ENCODE assay signal across 36 cellular contexts in genomic region chr14:94593376-94593748, GRCh38. TPM values are rescaled to one million over a fixed set of nuclear protein-coding genes. Genes with fewer than 3 reads are reported as not detected.
"Had no signal": no experiment of that assay in that cellular context is flagged by ENCODE, and none has a peak within 500 bp of the region (broad histone marks: within the 10 kb centered on the region; RNA-seq: fewer than 3 reads in every experiment).

No MANE protein-coding gene starts in this region.

- ATAC-seq: activated CD4-positive, CD25-positive, alpha-beta regulatory T cell treated with anti-CD3 and anti-CD28 coated beads, Interleukin-2, amount 50 U/mL, for 24 hours; foreskin keratinocyte; left lung; mucosa of descending colon; T-helper 17 cell had no signal

- H3K4me3 Mint-ChIP-seq: activated CD4-positive, alpha-beta memory T cell treated with anti-CD3 and anti-CD28 coated beads for 36 hours; activated naive CD4-positive, alpha-beta T cell treated with anti-CD3 and anti-CD28 coated beads, Interleukin-2, amount 10 ng/mL, durations not matched to agents 7 days and 5 days; activated naive CD8-positive, alpha-beta T cell treated with anti-CD3 and anti-CD28 coated beads, Interleukin-2, amount 10 ng/mL, durations not matched to agents 7 days and 5 days; activated T-helper 1 cell treated with anti-CD3 and anti-CD28 coated beads, Interleukin-12 subunit alpha, Interleukin-12 subunit beta, Interleukin-2, Interleukin-4 antibody, amounts not matched to agents 30 ng/mL and 10 ng/mL and 1 ng/mL, durations not matched to agents 14 hours and 24 hours and 36 hours; central memory CD8-positive, alpha-beta T cell; dendritic cell treated with granulocyte-macrophage colony-stimulating factor and Interleukin-4, amounts not matched to agents 40 ng/mL and 50 ng/mL, for 4 days; endodermal cell; nephron; stimulated activated naive CD8-positive, alpha-beta T cell treated with anti-CD3 and anti-CD28 coated beads, Interleukin-15, Interleukin-2, amounts not matched to agents 100 ng/mL and 50 ng/mL, for 24 hours; T-helper 17 cell; type B pancreatic cell had no signal

- H3K9me3 Mint-ChIP-seq: activated CD4-positive, alpha-beta memory T cell treated with anti-CD3 and anti-CD28 coated beads for 36 hours; activated naive CD4-positive, alpha-beta T cell treated with anti-CD3 and anti-CD28 coated beads, Interleukin-2, amount 10 ng/mL, durations not matched to agents 7 days and 5 days; activated naive CD8-positive, alpha-beta T cell treated with anti-CD3 and anti-CD28 coated beads, Interleukin-2, amount 10 ng/mL, durations not matched to agents 7 days and 5 days; activated T-helper 1 cell treated with anti-CD3 and anti-CD28 coated beads, Interleukin-12 subunit alpha, Interleukin-12 subunit beta, Interleukin-2, Interleukin-4 antibody, amounts not matched to agents 30 ng/mL and 10 ng/mL and 1 ng/mL, durations not matched to agents 14 hours and 24 hours and 36 hours; dendritic cell treated with granulocyte-macrophage colony-stimulating factor and Interleukin-4, amounts not matched to agents 40 ng/mL and 50 ng/mL, for 4 days; endodermal cell; nephron; stimulated activated naive CD8-positive, alpha-beta T cell treated with anti-CD3 and anti-CD28 coated beads, Interleukin-15, Interleukin-2, amounts not matched to agents 100 ng/mL and 50 ng/mL, for 24 hours had no signal

- H3K27ac ChIP-seq: esophagus muscularis mucosa, foreskin keratinocyte, heart right ventricle, left lung, neutrophil, ovary, right atrium auricular region, uterus, WERI-Rb-1 had no signal

- H3K36me3 ChIP-seq: esophagus muscularis mucosa, heart right ventricle, left lung, neutrophil, ovary, right atrium auricular region, uterus, WERI-Rb-1 had no signal

- H3K36me3 Mint-ChIP-seq: activated CD4-positive, alpha-beta memory T cell treated with anti-CD3 and anti-CD28 coated beads for 36 hours; activated naive CD4-positive, alpha-beta T cell treated with anti-CD3 and anti-CD28 coated beads, Interleukin-2, amount 10 ng/mL, durations not matched to agents 7 days and 5 days; activated naive CD8-positive, alpha-beta T cell treated with anti-CD3 and anti-CD28 coated beads, Interleukin-2, amount 10 ng/mL, durations not matched to agents 7 days and 5 days; type B pancreatic cell had no signal

- H3K4me3 ChIP-seq: esophagus muscularis mucosa, heart right ventricle, left lung, mucosa of descending colon, ovary, right atrium auricular region, uterus had no signal

- H3K9me3 ChIP-seq: esophagus muscularis mucosa, heart right ventricle, left lung, mucosa of descending colon, neutrophil, ovary, right atrium auricular region, uterus had no signal

- H3K4me1 ChIP-seq: foreskin keratinocyte, left lung, uterus had no signal

- DNase-seq: activated CD4-positive, alpha-beta memory T cell treated with anti-CD3 and anti-CD28 coated beads for 36 hours; activated CD4-positive, alpha-beta T cell treated with anti-CD3 and anti-CD28 coated beads for 48 hours; activated CD8-positive, alpha-beta memory T cell treated with anti-CD3 and anti-CD28 coated beads, Interleukin-2, amount 50 U/mL, for 4 hours; activated gamma-delta T cell; activated naive CD4-positive, alpha-beta T cell treated with anti-CD3 and anti-CD28 coated beads, Interleukin-2, amount 10 ng/mL, durations not matched to agents 7 days and 5 days; activated naive CD8-positive, alpha-beta T cell treated with anti-CD3 and anti-CD28 coated beads, Interleukin-2, amount 10 ng/mL, durations not matched to agents 7 days and 5 days; activated T-cell treated with anti-CD3 and anti-CD28 coated beads, Interleukin-2, amount 50 U/mL, for 1 hour; endodermal cell; foreskin keratinocyte; heart right ventricle; kidney glomerular epithelial cell; left lung; mucosa of descending colon; stimulated activated CD4-positive, alpha-beta T cell treated with anti-CD3 and anti-CD28 coated beads, Interleukin-4, amount 100 ng/mL, for 1 hour; T-helper 17 cell; T1000; uterus; WERI-Rb-1 had no signal

- H3K4me1 Mint-ChIP-seq: activated naive CD4-positive, alpha-beta T cell treated with anti-CD3 and anti-CD28 coated beads, Interleukin-2, amount 10 ng/mL, durations not matched to agents 7 days and 5 days; activated naive CD8-positive, alpha-beta T cell treated with anti-CD3 and anti-CD28 coated beads, Interleukin-2, amount 10 ng/mL, durations not matched to agents 7 days and 5 days; central memory CD8-positive, alpha-beta T cell; T-helper 17 cell had no signal

- H3K27me3 Mint-ChIP-seq: activated CD4-positive, alpha-beta memory T cell treated with anti-CD3 and anti-CD28 coated beads for 36 hours; activated naive CD8-positive, alpha-beta T cell treated with anti-CD3 and anti-CD28 coated beads, Interleukin-2, amount 10 ng/mL, durations not matched to agents 7 days and 5 days; dendritic cell treated with granulocyte-macrophage colony-stimulating factor and Interleukin-4, amounts not matched to agents 40 ng/mL and 50 ng/mL, for 4 days; stimulated activated naive CD8-positive, alpha-beta T cell treated with anti-CD3 and anti-CD28 coated beads, Interleukin-15, Interleukin-2, amounts not matched to agents 100 ng/mL and 50 ng/mL, for 24 hours; type B pancreatic cell had no signal

- H3K27me3 ChIP-seq: foreskin keratinocyte, neutrophil, ovary, right atrium auricular region, uterus had no signal

- H3K27ac Mint-ChIP-seq: activated CD4-positive, alpha-beta memory T cell treated with anti-CD3 and anti-CD28 coated beads for 36 hours; activated naive CD4-positive, alpha-beta T cell treated with anti-CD3 and anti-CD28 coated beads, Interleukin-2, amount 10 ng/mL, durations not matched to agents 7 days and 5 days; activated naive CD8-positive, alpha-beta T cell treated with anti-CD3 and anti-CD28 coated beads, Interleukin-2, amount 10 ng/mL, durations not matched to agents 7 days and 5 days; activated T-helper 1 cell treated with anti-CD3 and anti-CD28 coated beads, Interleukin-12 subunit alpha, Interleukin-12 subunit beta, Interleukin-2, Interleukin-4 antibody, amounts not matched to agents 30 ng/mL and 10 ng/mL and 1 ng/mL, durations not matched to agents 14 hours and 24 hours and 36 hours; dendritic cell treated with granulocyte-macrophage colony-stimulating factor and Interleukin-4, amounts not matched to agents 40 ng/mL and 50 ng/mL, for 4 days; endodermal cell; stimulated activated naive CD8-positive, alpha-beta T cell treated with anti-CD3 and anti-CD28 coated beads, Interleukin-15, Interleukin-2, amounts not matched to agents 100 ng/mL and 50 ng/mL, for 24 hours; T-helper 17 cell; type B pancreatic cell had no signal

RNA-seq across cellular contexts. Expression of gene SERPINA5, which starts 12.1 kb away (rescaled TPM):
- total RNA-seq: activated CD4-positive, alpha-beta memory T cell treated with anti-CD3 and anti-CD28 coated beads for 36 hours; activated CD8-positive, alpha-beta memory T cell treated with anti-CD3 and anti-CD28 coated beads for 36 hours; activated naive CD8-positive, alpha-beta T cell treated with anti-CD3 and anti-CD28 coated beads, Interleukin-2, amount 10 ng/mL, durations not matched to agents 7 days and 5 days; activated T-helper 1 cell treated with anti-CD3 and anti-CD28 coated beads, Interleukin-12 subunit alpha, Interleukin-12 subunit beta, Interleukin-2, Interleukin-4 antibody, amounts not matched to agents 30 ng/mL and 10 ng/mL and 1 ng/mL, durations not matched to agents 14 hours and 24 hours and 36 hours; bronchial epithelial cell; foreskin keratinocyte; T-helper 17 cell had no signal
- polyA plus RNA-seq: foreskin keratinocyte had no signal

RNA-seq across cellular contexts. Expression of gene SERPINA3, which starts 18.8 kb away (rescaled TPM):
- total RNA-seq: activated CD4-positive, alpha-beta memory T cell treated with anti-CD3 and anti-CD28 coated beads for 36 hours; activated CD8-positive, alpha-beta memory T cell treated with anti-CD3 and anti-CD28 coated beads for 36 hours; activated naive CD8-positive, alpha-beta T cell treated with anti-CD3 and anti-CD28 coated beads, Interleukin-2, amount 10 ng/mL, durations not matched to agents 7 days and 5 days; activated T-helper 1 cell treated with anti-CD3 and anti-CD28 coated beads, Interleukin-12 subunit alpha, Interleukin-12 subunit beta, Interleukin-2, Interleukin-4 antibody, amounts not matched to agents 30 ng/mL and 10 ng/mL and 1 ng/mL, durations not matched to agents 14 hours and 24 hours and 36 hours; foreskin keratinocyte; lung microvascular endothelial cell; T-helper 17 cell had no signal

RNA-seq across cellular contexts. Expression of gene SERPINA4, which starts 32.1 kb away (rescaled TPM):
- total RNA-seq: activated CD4-positive, alpha-beta memory T cell treated with anti-CD3 and anti-CD28 coated beads for 36 hours; activated CD8-positive, alpha-beta memory T cell treated with anti-CD3 and anti-CD28 coated beads for 36 hours; activated naive CD8-positive, alpha-beta T cell treated with anti-CD3 and anti-CD28 coated beads, Interleukin-2, amount 10 ng/mL, durations not matched to agents 7 days and 5 days; activated T-helper 1 cell treated with anti-CD3 and anti-CD28 coated beads, Interleukin-12 subunit alpha, Interleukin-12 subunit beta, Interleukin-2, Interleukin-4 antibody, amounts not matched to agents 30 ng/mL and 10 ng/mL and 1 ng/mL, durations not matched to agents 14 hours and 24 hours and 36 hours; bronchial epithelial cell; endodermal cell; esophagus muscularis mucosa; foreskin keratinocyte; glomerular endothelial cell; heart right ventricle; left lung; lung microvascular endothelial cell; mesenteric fat pad; mucosa of descending colon; pulmonary artery endothelial cell; right atrium auricular region; subcutaneous adipose tissue; T-helper 17 cell had no signal
- polyA plus RNA-seq: foreskin keratinocyte, heart right ventricle, ovary had no signal
